Comparison of ENCODE assay signal across 29 cellular contexts in genomic region chr10:102930720-102931119, GRCh38.
"Had no signal": no experiment of that assay in that cellular context is flagged by ENCODE, and none has a peak within 500 bp of the region (broad histone marks: within the 10 kb centered on the region; RNA-seq: fewer than 3 reads in every experiment).

No MANE protein-coding gene starts in this region.

- H3K4me1 Mint-ChIP-seq: endodermal cell had no signal

- H3K4me3 ChIP-seq: colonic mucosa, coronary artery, dorsolateral prefrontal cortex, esophagus muscularis mucosa, esophagus squamous epithelium, gastrocnemius medialis, gastroesophageal sphincter, heart left ventricle, heart right ventricle, hepatocyte had no signal

- H3K79me2 ChIP-seq: hepatocyte had no signal

- H3K4me2 ChIP-seq: hepatocyte had no signal

- H3K9me3 ChIP-seq: colonic mucosa, esophagus muscularis mucosa, esophagus squamous epithelium, gastrocnemius medialis, gastroesophageal sphincter had no signal

- H3K9me3 Mint-ChIP-seq: dendritic cell treated with granulocyte-macrophage colony-stimulating factor and Interleukin-4, amounts not matched to agents 40 ng/mL and 50 ng/mL, for 4 days; effector memory CD8-positive, alpha-beta T cell had no signal

- H3K27ac ChIP-seq: colonic mucosa, coronary artery, dorsolateral prefrontal cortex, epithelial cell of prostate, esophagus muscularis mucosa, esophagus squamous epithelium, foreskin keratinocyte, gastrocnemius medialis, gastroesophageal sphincter, heart left ventricle, heart right ventricle, hepatocyte had no signal

- FAIRE-seq: endometrium, endothelial cell of umbilical vein, frontal cortex had no signal

- H3K4me1 ChIP-seq: colonic mucosa, esophagus muscularis mucosa, esophagus squamous epithelium, foreskin keratinocyte, gastrocnemius medialis, gastroesophageal sphincter, heart left ventricle, heart right ventricle had no signal

- H2AFZ ChIP-seq: hepatocyte had no signal

- ATAC-seq: effector memory CD8-positive, alpha-beta T cell; esophagus mucosa; foreskin keratinocyte; gastrocnemius medialis; gastroesophageal sphincter; heart left ventricle; heart right ventricle had no signal

- H3K27ac Mint-ChIP-seq: dendritic cell treated with granulocyte-macrophage colony-stimulating factor and Interleukin-4, amounts not matched to agents 40 ng/mL and 50 ng/mL, for 4 days; effector memory CD8-positive, alpha-beta T cell; endodermal cell had no signal

- H3K4me3 Mint-ChIP-seq: dendritic cell treated with granulocyte-macrophage colony-stimulating factor and Interleukin-4, amounts not matched to agents 40 ng/mL and 50 ng/mL, for 4 days; effector memory CD8-positive, alpha-beta T cell; endodermal cell had no signal

- H3K36me3 ChIP-seq: colonic mucosa, gastrocnemius medialis had no signal

- H3K27me3 Mint-ChIP-seq: dendritic cell treated with granulocyte-macrophage colony-stimulating factor and Interleukin-4, amounts not matched to agents 40 ng/mL and 50 ng/mL, for 4 days; effector memory CD8-positive, alpha-beta T cell had no signal

- H3K27me3 ChIP-seq: colonic mucosa, dorsolateral prefrontal cortex, esophagus muscularis mucosa, esophagus squamous epithelium, foreskin keratinocyte, gastrocnemius medialis, gastroesophageal sphincter, heart left ventricle, heart right ventricle, hepatocyte had no signal

- DNase-seq: colonic mucosa; cortex of kidney; dermis blood vessel endothelial cell; dorsolateral prefrontal cortex; effector CD4-positive, alpha-beta T cell; effector CD8-positive, alpha-beta T cell; effector memory CD4-positive, alpha-beta T cell; effector memory CD8-positive, alpha-beta T cell; endodermal cell; erythroblast; esophagus squamous epithelium; foreskin fibroblast; foreskin keratinocyte; foreskin melanocyte; gastrocnemius medialis; glutamatergic neuron; head of caudate nucleus; heart left ventricle; heart right ventricle had no signal
